In genomic region chr17:70987867-70988340, GRCh38 we compare ENCODE assay signal across 16 cellular contexts.
A peak's percentile ranks its signal among the peaks of the same experiment; 100 is the strongest.
DNase-seq lines count a peak whose midpoint lies in the region; ATAC-seq, FAIRE-seq and TF ChIP-seq lines count a peak whose summit lies in the region.
"Had no signal": no experiment of that assay in that cellular context is flagged by ENCODE, and none has a peak within 500 bp of the region (broad histone marks: within the 10 kb centered on the region; RNA-seq: fewer than 3 reads in every experiment).

No MANE protein-coding gene starts in this region.

- no peaks in the 10 kb centered on the region for H3K27me3 Mint-ChIP-seq in astrocyte (ENCODE audit: low read depth, unreplicated experiment)
- H3K27me3 Mint-ChIP-seq: stimulated activated memory B cell treated with anti-CD40 and anti-IgM and Interleukin-4, amounts not matched to agents 10 μg/mL and 1 μg/mL and 100 μg/mL, for 72 hours had no signal

- no peaks in the 10 kb centered on the region for H3K4me1 ChIP-seq in astrocyte (ENCODE audit: insufficient read depth, low read length)
- H3K4me1 ChIP-seq: HAP-1 had no signal

- H3K36me3 Mint-ChIP-seq in astrocyte (ENCODE audit: low read depth, unreplicated experiment), result no peaks in the 10 kb centered on the region
- H3K36me3 Mint-ChIP-seq: stimulated activated memory B cell treated with anti-CD40 and anti-IgM and Interleukin-4, amounts not matched to agents 10 μg/mL and 1 μg/mL and 100 μg/mL, for 72 hours had no signal

- H3K9me3 Mint-ChIP-seq in astrocyte (ENCODE audit: unreplicated experiment), result peaks cover 9% of the 10 kb centered on the region

- H3K79me2 ChIP-seq in astrocyte (ENCODE audit: insufficient read depth, low read length), result no peaks in the 10 kb centered on the region

- H3K4me3 ChIP-seq in astrocyte (ENCODE audit: insufficient read depth, low read depth, low read length) (no peak overlapping the region), coronary artery (no peak overlapping the region)
- H3K4me3 ChIP-seq: HAP-1 had no signal

- DNase-seq in GM13977 (ENCODE audit: low spot score) (peak; percentile 4), astrocyte (ENCODE audit: low read depth) (peak; percentile 12), coronary artery (ENCODE audit: low spot score) (no peak), NCI-H146 (lab: John Stamatoyannopoulos, UW) (no peak), NCI-H446 (lab: John Stamatoyannopoulos, UW) (no peak)
- no peak for DNase-seq in stimulated activated CD4-positive, alpha-beta T cell treated with anti-CD3 and anti-CD28 coated beads, Interleukin-12 subunit alpha, Interleukin-12 subunit beta, amount 100 ng/mL, for 4 hours
- DNase-seq: activated CD4-positive, CD25-positive, alpha-beta regulatory T cell; head of caudate nucleus; mesenchymal stem cell; NCI-H1092 had no signal

- H2AFZ ChIP-seq in astrocyte (ENCODE audit: low read depth, low read length), result no peak overlapping the region

- H3K4me2 ChIP-seq in astrocyte (ENCODE audit: low read length), result no peak overlapping the region

- no peaks in the 10 kb centered on the region for H3K36me3 ChIP-seq in astrocyte (ENCODE audit: insufficient read depth, low read length)
- H3K36me3 ChIP-seq: HAP-1 had no signal

- no peak overlapping the region for H3K9ac ChIP-seq in astrocyte (ENCODE audit: low read length)

- no peak overlapping the region for H3K27ac ChIP-seq in astrocyte (ENCODE audit: low read depth, low read length)
- H3K27ac ChIP-seq in coronary artery, result no peak overlapping the region

- TF ChIP-seq CTCF in GM13977 (IDR thresholded peaks at IDR 0.05; ENCODE audit: extremely low read depth, insufficient read depth, missing control alignments) (no peak), astrocyte (IDR thresholded peaks at IDR 0.05; ENCODE audit: insufficient read depth, low read depth, low read length) (no peak), coronary artery (IDR thresholded peaks at IDR 0.05) (no peak)

- H3K4me1 Mint-ChIP-seq in astrocyte (ENCODE audit: low read depth, unreplicated experiment), result no peaks in the 10 kb centered on the region
- H3K4me1 Mint-ChIP-seq: stimulated activated memory B cell treated with anti-CD40 and anti-IgM and Interleukin-4, amounts not matched to agents 10 μg/mL and 1 μg/mL and 100 μg/mL, for 72 hours had no signal

- H3K27ac Mint-ChIP-seq in astrocyte (ENCODE audit: unreplicated experiment), result no peak overlapping the region
- H3K27ac Mint-ChIP-seq: activated T-helper 1 cell treated with anti-CD3 and anti-CD28 coated beads, Interleukin-12 subunit alpha, Interleukin-12 subunit beta, Interleukin-2, Interleukin-4 antibody, amounts not matched to agents 30 ng/mL and 10 ng/mL and 1 ng/mL, durations not matched to agents 14 hours and 24 hours and 36 hours; stimulated activated memory B cell treated with anti-CD40 and anti-IgM and Interleukin-4, amounts not matched to agents 10 μg/mL and 1 μg/mL and 100 μg/mL, for 72 hours had no signal

- in situ Hi-C loops in GM13977 (cut with MboI; ENCODE audit: low pct_unique_long_range_greater_than_20kb, low sequenced_read_pairs, unreplicated experiment), result no loop called here

- H4K20me1 ChIP-seq in astrocyte (ENCODE audit: insufficient read depth, low read length), result no peaks in the 10 kb centered on the region

- ATAC-seq in GM19468 (IDR thresholded peaks at IDR 0.05; ENCODE audit: extremely low read depth, unreplicated experiment), result peak; percentile 71
- peak; percentile 80 for ATAC-seq in HG03097 (IDR thresholded peaks at IDR 0.05; ENCODE audit: low FRiP score, unreplicated experiment)
- ATAC-seq: stimulated activated memory B cell treated with anti-CD40 and anti-IgM and Interleukin-4, amounts not matched to agents 10 μg/mL and 1 μg/mL and 100 μg/mL, for 72 hours had no signal

- H3K27me3 ChIP-seq in astrocyte (ENCODE audit: insufficient read depth, low read length), result no peaks in the 10 kb centered on the region

- H3K9me3 ChIP-seq in astrocyte (ENCODE audit: insufficient read depth, low read depth, low read length), result peaks cover 2% of the 10 kb centered on the region
- H3K9me3 ChIP-seq: HAP-1 had no signal

- no peak overlapping the region for H3K4me3 Mint-ChIP-seq in astrocyte (ENCODE audit: unreplicated experiment)
- H3K4me3 Mint-ChIP-seq: activated T-helper 1 cell treated with anti-CD3 and anti-CD28 coated beads, Interleukin-12 subunit alpha, Interleukin-12 subunit beta, Interleukin-2, Interleukin-4 antibody, amounts not matched to agents 30 ng/mL and 10 ng/mL and 1 ng/mL, durations not matched to agents 14 hours and 24 hours and 36 hours; stimulated activated memory B cell treated with anti-CD40 and anti-IgM and Interleukin-4, amounts not matched to agents 10 μg/mL and 1 μg/mL and 100 μg/mL, for 72 hours had no signal

- no peak for FAIRE-seq in astrocyte (lab: Jason Lieb, UNC)
- FAIRE-seq: endometrium had no signal

Comparison
In these comparisons a context has a peak if more than half of its experiments do, and no peak if none do; other contexts are left out.
1. DNase-seq: peak in GM13977 (single experiment) and astrocyte (single experiment); none in stimulated activated CD4-positive, alpha-beta T cell treated with anti-CD3 and anti-CD28 coated beads, Interleukin-12 subunit alpha, Interleukin-12 subunit beta, amount 100 ng/mL, for 4 hours (single experiment), coronary artery (single experiment), NCI-H146 (single experiment) and NCI-H446 (0 of 2).